2 cellular contexts compared by ENCODE assay signal in genomic region chr10:18368681-18369080, GRCh38.
TF ChIP-seq lines count a peak whose summit lies in the region.

No MANE protein-coding gene starts in this region.

TF ChIP-seq in IMR-90, 13 proteins besides CTCF, POLR2A, EP300 and RAD21:
- TF ChIP-seq MXI1 (IDR thresholded peaks at IDR 0.05; ENCODE audit: borderline replicate concordance, low read depth, low read length) (no peak), FOS (IDR thresholded peaks at IDR 0.05; ENCODE audit: low read depth, low read length) (peak; percentile 49; the same call in 1 of the 2 replicates), SMC3 (IDR thresholded peaks at IDR 0.05; ENCODE audit: low read depth, low read length) (no peak), RCOR1 (IDR thresholded peaks at IDR 0.05; ENCODE audit: insufficient replicate concordance, low read length) (no peak), CHD1 (IDR thresholded peaks at IDR 0.05; ENCODE audit: low read depth, low read length) (no peak), MAFK (IDR thresholded peaks at IDR 0.05; ENCODE audit: low read depth, low read length) (no peak), RFX5 (IDR thresholded peaks at IDR 0.05; ENCODE audit: low read depth, low read length) (no peak), MAZ (IDR thresholded peaks at IDR 0.05; ENCODE audit: borderline replicate concordance, low read depth, low read length) (no peak), NFE2L2 (IDR thresholded peaks at IDR 0.05; ENCODE audit: low read depth, low read length) (no peak), CEBPB (IDR thresholded peaks at IDR 0.05; ENCODE audit: low read depth, low read length) (no peak), BHLHE40 (IDR thresholded peaks at IDR 0.05; ENCODE audit: low read depth, low read length) (peak; percentile 97), ELK1 (IDR thresholded peaks at IDR 0.05; ENCODE audit: borderline replicate concordance, low read depth, low read length) (no peak)
- TF ChIP-seq, protein P1, sequence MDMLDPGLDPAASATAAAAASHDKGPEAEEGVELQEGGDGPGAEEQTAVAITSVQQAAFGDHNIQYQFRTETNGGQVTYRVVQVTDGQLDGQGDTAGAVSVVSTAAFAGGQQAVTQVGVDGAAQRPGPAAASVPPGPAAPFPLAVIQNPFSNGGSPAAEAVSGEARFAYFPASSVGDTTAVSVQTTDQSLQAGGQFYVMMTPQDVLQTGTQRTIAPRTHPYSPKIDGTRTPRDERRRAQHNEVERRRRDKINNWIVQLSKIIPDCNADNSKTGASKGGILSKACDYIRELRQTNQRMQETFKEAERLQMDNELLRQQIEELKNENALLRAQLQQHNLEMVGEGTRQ (IDR thresholded peaks at IDR 0.05; ENCODE audit: low read depth, low read length) = peak; percentile 89

TF ChIP-seq in GM12878, 131 proteins besides CTCF, POLR2A, EP300 and RAD21:
- TF ChIP-seq RAD51 (IDR thresholded peaks at IDR 0.05) = peak; percentile 58; the same call in 1 of the 2 replicates
- no peak for TF ChIP-seq ELK1 (IDR thresholded peaks at IDR 0.05; ENCODE audit: low read depth, low read length)
- peak; percentile 74; a peak in 3 of 4 replicates for TF ChIP-seq BHLHE40 (IDR thresholded peaks at IDR 0.05; ENCODE audit: borderline replicate concordance in 1 of 2, low read depth in 2 of 2, low read length in 1 of 2)
